8 cellular contexts compared by ENCODE assay signal in genomic region chr15:48331796-48332641, GRCh38. TPM values are rescaled to one million over a fixed set of nuclear protein-coding genes. Genes with fewer than 3 reads are reported as not detected.
DNase-seq lines count a peak whose midpoint lies in the region; ATAC-seq and TF ChIP-seq lines count a peak whose summit lies in the region.

No MANE protein-coding gene starts in this region.

- peak overlapping the region; percentile 98 for H3K27ac Mint-ChIP-seq in activated naive CD8-positive, alpha-beta T cell

- no peaks in the 10 kb centered on the region for H3K27me3 Mint-ChIP-seq in activated naive CD8-positive, alpha-beta T cell

- in situ Hi-C loops in G401 (cut with HindIII; ENCODE audit: low sequenced_read_pairs) = no loop called here
- in situ Hi-C loops in KBM-7 (cut with MboI; ENCODE audit: low pct_unique_long_range_greater_than_20kb, low sequenced_read_pairs) = no loop called here

- H3K4me1 ChIP-seq in upper lobe of right lung = peaks cover 8% of the 10 kb centered on the region

- peak overlapping the region; percentile 86 for H3K4me3 ChIP-seq in upper lobe of right lung

- intact Hi-C loops in cardiac septum (cut with DNase I) (no loop called here), posterior cingulate gyrus (cut with DNase I) (loop anchor here (10.0 kb wide), 1 partner anchor 823 kb away; the partner anchor contains the start of gene COPS2), upper lobe of right lung (cut with DNase I) (no loop called here)

- H3K9me3 Mint-ChIP-seq in activated naive CD8-positive, alpha-beta T cell (ENCODE audit: low read depth) = no peaks in the 10 kb centered on the region

- peak; percentile 73 for DNase-seq in G401 (ENCODE audit: low spot score)
- peak; percentile 73 for DNase-seq in KBM-7
- peak; percentile 77 for DNase-seq in SK-N-DZ (ENCODE audit: low spot score)
- peak; percentile 86 for DNase-seq in cardiac septum (ENCODE audit: low spot score)
- DNase-seq in posterior cingulate gyrus = peak in 9 of 10 donors; percentile 21 to 89 (median 63)
- DNase-seq in upper lobe of right lung = peak; percentile 82

- H3K4me3 Mint-ChIP-seq in activated naive CD8-positive, alpha-beta T cell = peak overlapping the region; percentile 99

- H3K27ac ChIP-seq in upper lobe of right lung = peak overlapping the region; percentile 97

- peaks cover 28% of the 10 kb centered on the region for H3K4me1 Mint-ChIP-seq in activated naive CD8-positive, alpha-beta T cell (ENCODE audit: low read depth)

- ATAC-seq in GM21723 (IDR thresholded peaks at IDR 0.05; ENCODE audit: unreplicated experiment) (peak; percentile 59), upper lobe of right lung (peak; percentile 84)

- H3K9me3 ChIP-seq in upper lobe of right lung = no peaks in the 10 kb centered on the region

- H3K27me3 ChIP-seq in upper lobe of right lung = no peaks in the 10 kb centered on the region

- H3K36me3 Mint-ChIP-seq in activated naive CD8-positive, alpha-beta T cell = peaks cover 3% of the 10 kb centered on the region

- no peak for TF ChIP-seq CTCF in upper lobe of right lung (IDR thresholded peaks at IDR 0.05)

- peaks cover 27% of the 10 kb centered on the region for H3K36me3 ChIP-seq in upper lobe of right lung

RNA-seq across cellular contexts. Expression of gene DUT, which starts 0.8 kb away (rescaled TPM):
- 159 and 182 TPM in 2 replicates for total RNA-seq in G401 (2014; rRNA removed; shearing (Covaris generic))
- polyA plus RNA-seq in SK-N-DZ (2014; cell fraction: cytosol; rRNA removed) = 195 and 214 TPM in 2 replicates
- polyA plus RNA-seq in SK-N-DZ (2014; cell fraction: nucleus; rRNA removed) = 346 and 376 TPM in 2 replicates
- 66.9 TPM for total RNA-seq in cardiac septum
- total RNA-seq in upper lobe of right lung = 90.0 TPM

Comparison
In these comparisons a context has a peak if more than half of its experiments do, and no peak if none do; other contexts are left out.
1. Peak in every context shown above with its lines: DNase-seq, ATAC-seq, H3K4me3 ChIP-seq and H3K27ac ChIP-seq.